In the genomic region with DNA sequence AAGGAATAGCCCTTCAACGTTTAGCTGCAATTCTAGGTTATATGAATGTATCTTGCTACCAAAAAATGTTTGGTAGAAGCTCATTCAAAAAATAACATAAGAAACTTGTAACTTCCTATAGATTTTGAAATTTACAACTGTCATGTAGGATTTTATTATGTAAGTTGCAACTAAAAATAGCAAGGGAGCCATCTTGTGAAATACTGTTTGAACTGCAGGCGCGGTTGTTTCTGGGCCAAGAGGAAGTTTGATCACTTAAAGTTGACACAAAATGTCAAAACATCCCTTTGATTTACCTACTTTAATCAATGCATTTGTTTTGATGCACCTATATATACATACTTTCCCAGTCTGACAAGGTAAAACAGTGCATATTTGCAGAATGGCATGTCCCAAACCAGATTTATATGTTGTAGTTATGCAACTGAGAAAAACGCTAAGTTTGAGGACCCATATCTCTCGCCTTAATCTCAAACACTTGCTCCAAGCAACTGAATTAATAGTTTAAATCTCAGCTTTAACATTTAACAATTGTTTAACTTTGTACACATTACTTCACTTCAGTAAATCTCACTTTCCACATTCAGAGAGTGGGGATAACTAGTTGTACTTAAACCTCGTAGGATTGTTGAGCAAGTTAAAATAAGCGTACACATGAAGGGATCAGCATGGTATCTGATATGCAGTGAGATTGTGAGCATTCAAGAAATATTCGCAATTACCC, we compare ENCODE assay signal across 1 cellular context.
TF ChIP-seq lines count a peak whose summit lies in the region.

No MANE protein-coding gene starts in this region.

TF ChIP-seq in GM23338, 12 proteins besides CTCF, POLR2A, EP300 and RAD21 (continued from another document):
- TF ChIP-seq, protein P1, sequence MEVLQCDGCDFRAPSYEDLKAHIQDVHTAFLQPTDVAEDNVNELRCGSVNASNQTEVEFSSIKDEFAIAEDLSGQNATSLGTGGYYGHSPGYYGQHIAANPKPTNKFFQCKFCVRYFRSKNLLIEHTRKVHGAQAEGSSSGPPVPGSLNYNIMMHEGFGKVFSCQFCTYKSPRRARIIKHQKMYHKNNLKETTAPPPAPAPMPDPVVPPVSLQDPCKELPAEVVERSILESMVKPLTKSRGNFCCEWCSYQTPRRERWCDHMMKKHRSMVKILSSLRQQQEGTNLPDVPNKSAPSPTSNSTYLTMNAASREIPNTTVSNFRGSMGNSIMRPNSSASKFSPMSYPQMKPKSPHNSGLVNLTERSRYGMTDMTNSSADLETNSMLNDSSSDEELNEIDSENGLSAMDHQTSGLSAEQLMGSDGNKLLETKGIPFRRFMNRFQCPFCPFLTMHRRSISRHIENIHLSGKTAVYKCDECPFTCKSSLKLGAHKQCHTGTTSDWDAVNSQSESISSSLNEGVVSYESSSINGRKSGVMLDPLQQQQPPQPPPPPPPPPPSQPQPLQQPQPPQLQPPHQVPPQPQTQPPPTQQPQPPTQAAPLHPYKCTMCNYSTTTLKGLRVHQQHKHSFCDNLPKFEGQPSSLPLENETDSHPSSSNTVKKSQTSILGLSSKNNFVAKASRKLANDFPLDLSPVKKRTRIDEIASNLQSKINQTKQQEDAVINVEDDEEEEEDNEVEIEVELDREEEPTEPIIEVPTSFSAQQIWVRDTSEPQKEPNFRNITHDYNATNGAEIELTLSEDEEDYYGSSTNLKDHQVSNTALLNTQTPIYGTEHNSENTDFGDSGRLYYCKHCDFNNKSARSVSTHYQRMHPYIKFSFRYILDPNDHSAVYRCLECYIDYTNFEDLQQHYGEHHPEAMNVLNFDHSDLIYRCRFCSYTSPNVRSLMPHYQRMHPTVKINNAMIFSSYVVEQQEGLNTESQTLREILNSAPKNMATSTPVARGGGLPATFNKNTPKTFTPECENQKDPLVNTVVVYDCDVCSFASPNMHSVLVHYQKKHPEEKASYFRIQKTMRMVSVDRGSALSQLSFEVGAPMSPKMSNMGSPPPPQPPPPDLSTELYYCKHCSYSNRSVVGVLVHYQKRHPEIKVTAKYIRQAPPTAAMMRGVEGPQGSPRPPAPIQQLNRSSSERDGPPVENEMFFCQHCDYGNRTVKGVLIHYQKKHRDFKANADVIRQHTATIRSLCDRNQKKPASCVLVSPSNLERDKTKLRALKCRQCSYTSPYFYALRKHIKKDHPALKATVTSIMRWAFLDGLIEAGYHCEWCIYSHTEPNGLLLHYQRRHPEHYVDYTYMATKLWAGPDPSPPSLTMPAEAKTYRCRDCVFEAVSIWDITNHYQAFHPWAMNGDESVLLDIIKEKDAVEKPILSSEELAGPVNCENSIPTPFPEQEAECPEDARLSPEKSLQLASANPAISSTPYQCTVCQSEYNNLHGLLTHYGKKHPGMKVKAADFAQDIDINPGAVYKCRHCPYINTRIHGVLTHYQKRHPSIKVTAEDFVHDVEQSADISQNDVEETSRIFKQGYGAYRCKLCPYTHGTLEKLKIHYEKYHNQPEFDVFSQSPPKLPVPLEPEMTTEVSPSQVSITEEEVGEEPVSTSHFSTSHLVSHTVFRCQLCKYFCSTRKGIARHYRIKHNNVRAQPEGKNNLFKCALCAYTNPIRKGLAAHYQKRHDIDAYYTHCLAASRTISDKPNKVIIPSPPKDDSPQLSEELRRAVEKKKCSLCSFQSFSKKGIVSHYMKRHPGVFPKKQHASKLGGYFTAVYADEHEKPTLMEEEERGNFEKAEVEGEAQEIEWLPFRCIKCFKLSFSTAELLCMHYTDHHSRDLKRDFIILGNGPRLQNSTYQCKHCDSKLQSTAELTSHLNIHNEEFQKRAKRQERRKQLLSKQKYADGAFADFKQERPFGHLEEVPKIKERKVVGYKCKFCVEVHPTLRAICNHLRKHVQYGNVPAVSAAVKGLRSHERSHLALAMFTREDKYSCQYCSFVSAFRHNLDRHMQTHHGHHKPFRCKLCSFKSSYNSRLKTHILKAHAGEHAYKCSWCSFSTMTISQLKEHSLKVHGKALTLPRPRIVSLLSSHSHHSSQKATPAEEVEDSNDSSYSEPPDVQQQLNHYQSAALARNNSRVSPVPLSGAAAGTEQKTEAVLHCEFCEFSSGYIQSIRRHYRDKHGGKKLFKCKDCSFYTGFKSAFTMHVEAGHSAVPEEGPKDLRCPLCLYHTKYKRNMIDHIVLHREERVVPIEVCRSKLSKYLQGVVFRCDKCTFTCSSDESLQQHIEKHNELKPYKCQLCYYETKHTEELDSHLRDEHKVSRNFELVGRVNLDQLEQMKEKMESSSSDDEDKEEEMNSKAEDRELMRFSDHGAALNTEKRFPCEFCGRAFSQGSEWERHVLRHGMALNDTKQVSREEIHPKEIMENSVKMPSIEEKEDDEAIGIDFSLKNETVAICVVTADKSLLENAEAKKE (CRISPR knock-in tag; IDR thresholded peaks at IDR 0.05): no peak
- TF ChIP-seq JUNB (IDR thresholded peaks at IDR 0.05; ENCODE audit: unreplicated experiment): no peak
- TF ChIP-seq, protein P2, sequence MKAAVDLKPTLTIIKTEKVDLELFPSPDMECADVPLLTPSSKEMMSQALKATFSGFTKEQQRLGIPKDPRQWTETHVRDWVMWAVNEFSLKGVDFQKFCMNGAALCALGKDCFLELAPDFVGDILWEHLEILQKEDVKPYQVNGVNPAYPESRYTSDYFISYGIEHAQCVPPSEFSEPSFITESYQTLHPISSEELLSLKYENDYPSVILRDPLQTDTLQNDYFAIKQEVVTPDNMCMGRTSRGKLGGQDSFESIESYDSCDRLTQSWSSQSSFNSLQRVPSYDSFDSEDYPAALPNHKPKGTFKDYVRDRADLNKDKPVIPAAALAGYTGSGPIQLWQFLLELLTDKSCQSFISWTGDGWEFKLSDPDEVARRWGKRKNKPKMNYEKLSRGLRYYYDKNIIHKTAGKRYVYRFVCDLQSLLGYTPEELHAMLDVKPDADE (IDR thresholded peaks at IDR 0.05): no peak
- no peak for TF ChIP-seq POLR2AphosphoS5 (IDR thresholded peaks at IDR 0.05; ENCODE audit: low read depth)
- no peak for TF ChIP-seq EZH2 (IDR thresholded peaks at IDR 0.05; ENCODE audit: low read depth, unreplicated experiment)
- no peak for TF ChIP-seq NANOG (IDR thresholded peaks at IDR 0.05; ENCODE audit: borderline replicate concordance)
- TF ChIP-seq EZH2phosphoT487 (IDR thresholded peaks at IDR 0.05; ENCODE audit: unreplicated experiment): no peak
- no peak for TF ChIP-seq STAT1 (IDR thresholded peaks at IDR 0.05; ENCODE audit: unreplicated experiment)
- no peak for TF ChIP-seq ZNF114 (CRISPR knock-in tag; IDR thresholded peaks at IDR 0.05)
- TF ChIP-seq, protein P3, sequence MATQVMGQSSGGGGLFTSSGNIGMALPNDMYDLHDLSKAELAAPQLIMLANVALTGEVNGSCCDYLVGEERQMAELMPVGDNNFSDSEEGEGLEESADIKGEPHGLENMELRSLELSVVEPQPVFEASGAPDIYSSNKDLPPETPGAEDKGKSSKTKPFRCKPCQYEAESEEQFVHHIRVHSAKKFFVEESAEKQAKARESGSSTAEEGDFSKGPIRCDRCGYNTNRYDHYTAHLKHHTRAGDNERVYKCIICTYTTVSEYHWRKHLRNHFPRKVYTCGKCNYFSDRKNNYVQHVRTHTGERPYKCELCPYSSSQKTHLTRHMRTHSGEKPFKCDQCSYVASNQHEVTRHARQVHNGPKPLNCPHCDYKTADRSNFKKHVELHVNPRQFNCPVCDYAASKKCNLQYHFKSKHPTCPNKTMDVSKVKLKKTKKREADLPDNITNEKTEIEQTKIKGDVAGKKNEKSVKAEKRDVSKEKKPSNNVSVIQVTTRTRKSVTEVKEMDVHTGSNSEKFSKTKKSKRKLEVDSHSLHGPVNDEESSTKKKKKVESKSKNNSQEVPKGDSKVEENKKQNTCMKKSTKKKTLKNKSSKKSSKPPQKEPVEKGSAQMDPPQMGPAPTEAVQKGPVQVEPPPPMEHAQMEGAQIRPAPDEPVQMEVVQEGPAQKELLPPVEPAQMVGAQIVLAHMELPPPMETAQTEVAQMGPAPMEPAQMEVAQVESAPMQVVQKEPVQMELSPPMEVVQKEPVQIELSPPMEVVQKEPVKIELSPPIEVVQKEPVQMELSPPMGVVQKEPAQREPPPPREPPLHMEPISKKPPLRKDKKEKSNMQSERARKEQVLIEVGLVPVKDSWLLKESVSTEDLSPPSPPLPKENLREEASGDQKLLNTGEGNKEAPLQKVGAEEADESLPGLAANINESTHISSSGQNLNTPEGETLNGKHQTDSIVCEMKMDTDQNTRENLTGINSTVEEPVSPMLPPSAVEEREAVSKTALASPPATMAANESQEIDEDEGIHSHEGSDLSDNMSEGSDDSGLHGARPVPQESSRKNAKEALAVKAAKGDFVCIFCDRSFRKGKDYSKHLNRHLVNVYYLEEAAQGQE (IDR thresholded peaks at IDR 0.05; ENCODE audit: unreplicated experiment): no peak
